ENCODE assay signal across 1 cellular context in the genomic region with DNA sequence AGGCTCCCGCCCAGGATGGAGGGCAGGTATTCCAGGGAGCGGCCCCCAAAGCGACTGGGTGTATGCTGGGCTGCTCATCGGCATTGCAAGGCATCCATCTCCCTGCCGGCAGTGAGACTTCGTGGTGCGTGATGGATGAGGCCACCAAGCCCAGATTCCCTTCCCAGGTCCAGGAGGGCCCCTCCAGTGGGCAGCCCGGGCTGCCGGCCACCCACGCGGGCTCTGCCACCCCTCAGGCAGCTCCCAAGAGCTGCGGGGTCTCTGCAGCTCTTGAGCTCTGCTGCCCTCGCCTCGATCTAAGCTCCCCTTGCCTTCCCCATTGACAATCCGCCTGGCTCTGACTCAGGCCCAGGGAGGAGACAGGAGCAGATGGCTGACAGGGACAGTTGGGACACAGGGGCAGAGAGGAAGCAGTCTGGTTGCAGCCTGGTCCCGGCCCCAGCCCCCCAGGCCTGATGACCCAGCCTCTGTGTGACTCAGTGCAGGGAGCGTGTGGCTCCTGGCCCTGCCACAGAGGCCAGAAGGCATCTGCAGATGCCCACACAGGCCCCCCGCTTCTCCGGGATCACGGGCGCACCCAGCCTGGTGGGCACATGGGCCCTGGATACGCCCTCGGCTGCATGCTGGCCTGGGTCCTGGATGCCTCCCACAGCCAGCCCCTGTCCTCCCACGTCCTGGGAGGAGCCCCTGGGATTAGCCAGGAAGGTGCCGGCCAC.
TF ChIP-seq lines count a peak whose summit lies in the region.

No MANE protein-coding gene starts in this region.

TF ChIP-seq in GM23338, 12 proteins besides CTCF, POLR2A, EP300 and RAD21:
- TF ChIP-seq, protein P1, sequence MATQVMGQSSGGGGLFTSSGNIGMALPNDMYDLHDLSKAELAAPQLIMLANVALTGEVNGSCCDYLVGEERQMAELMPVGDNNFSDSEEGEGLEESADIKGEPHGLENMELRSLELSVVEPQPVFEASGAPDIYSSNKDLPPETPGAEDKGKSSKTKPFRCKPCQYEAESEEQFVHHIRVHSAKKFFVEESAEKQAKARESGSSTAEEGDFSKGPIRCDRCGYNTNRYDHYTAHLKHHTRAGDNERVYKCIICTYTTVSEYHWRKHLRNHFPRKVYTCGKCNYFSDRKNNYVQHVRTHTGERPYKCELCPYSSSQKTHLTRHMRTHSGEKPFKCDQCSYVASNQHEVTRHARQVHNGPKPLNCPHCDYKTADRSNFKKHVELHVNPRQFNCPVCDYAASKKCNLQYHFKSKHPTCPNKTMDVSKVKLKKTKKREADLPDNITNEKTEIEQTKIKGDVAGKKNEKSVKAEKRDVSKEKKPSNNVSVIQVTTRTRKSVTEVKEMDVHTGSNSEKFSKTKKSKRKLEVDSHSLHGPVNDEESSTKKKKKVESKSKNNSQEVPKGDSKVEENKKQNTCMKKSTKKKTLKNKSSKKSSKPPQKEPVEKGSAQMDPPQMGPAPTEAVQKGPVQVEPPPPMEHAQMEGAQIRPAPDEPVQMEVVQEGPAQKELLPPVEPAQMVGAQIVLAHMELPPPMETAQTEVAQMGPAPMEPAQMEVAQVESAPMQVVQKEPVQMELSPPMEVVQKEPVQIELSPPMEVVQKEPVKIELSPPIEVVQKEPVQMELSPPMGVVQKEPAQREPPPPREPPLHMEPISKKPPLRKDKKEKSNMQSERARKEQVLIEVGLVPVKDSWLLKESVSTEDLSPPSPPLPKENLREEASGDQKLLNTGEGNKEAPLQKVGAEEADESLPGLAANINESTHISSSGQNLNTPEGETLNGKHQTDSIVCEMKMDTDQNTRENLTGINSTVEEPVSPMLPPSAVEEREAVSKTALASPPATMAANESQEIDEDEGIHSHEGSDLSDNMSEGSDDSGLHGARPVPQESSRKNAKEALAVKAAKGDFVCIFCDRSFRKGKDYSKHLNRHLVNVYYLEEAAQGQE (IDR thresholded peaks at IDR 0.05; ENCODE audit: unreplicated experiment) = no peak
